Comparison of ENCODE assay signal across 31 cellular contexts in genomic region chr19:51187395-51188226, GRCh38. TPM values are rescaled to one million over a fixed set of nuclear protein-coding genes. Genes with fewer than 3 reads are reported as not detected.
"Had no signal": no experiment of that assay in that cellular context is flagged by ENCODE, and none has a peak within 500 bp of the region (broad histone marks: within the 10 kb centered on the region; RNA-seq: fewer than 3 reads in every experiment).

No MANE protein-coding gene starts in this region.

- H3K4me1 ChIP-seq: esophagus muscularis mucosa, foreskin keratinocyte, psoas muscle, stomach, suprapubic skin, tibial artery had no signal

- H3K4me3 Mint-ChIP-seq: activated CD8-positive, alpha-beta T cell treated with anti-CD3 and anti-CD28 coated beads for 36 hours; activated T-cell treated with anti-CD3 and anti-CD28 coated beads, Interleukin-2, amount 50 U/mL, for 72 hours; central memory CD8-positive, alpha-beta T cell; nephron; stimulated activated naive B cell treated with anti-CD40 and anti-IgM and Interleukin-4, amounts not matched to agents 10 μg/mL and 1 μg/mL and 100 μg/mL, for 72 hours; WTC11 had no signal

- DNase-seq: activated CD4-positive, alpha-beta T cell treated with anti-CD3 and anti-CD28 coated beads for 1 hour; activated CD4-positive, alpha-beta T cell treated with anti-CD3 and anti-CD28 coated beads, Interleukin-2, amount 50 U/mL, for 1 hour; activated CD8-positive, alpha-beta T cell treated with anti-CD3 and anti-CD28 coated beads for 36 hours; activated naive CD4-positive, alpha-beta T cell; activated T-cell treated with anti-CD3 and anti-CD28 coated beads for 4 hours; activated T-cell treated with anti-CD3 and anti-CD28 coated beads, Interleukin-2, amount 50 U/mL, for 72 hours; dermis blood vessel endothelial cell; effector CD4-positive, alpha-beta T cell; foreskin keratinocyte; left cardiac atrium; left ventricle myocardium superior; mucosa of descending colon; ovary; psoas muscle; stimulated activated CD4-positive, alpha-beta T cell treated with anti-CD3 and anti-CD28 coated beads, Interleukin-15, amount 100 ng/mL, for 24 hours; stimulated activated CD4-positive, alpha-beta T cell treated with anti-CD3 and anti-CD28 coated beads, Interleukin-2, amount 100 ng/mL, for 24 hours; stimulated activated naive B cell treated with anti-CD40 and anti-IgM and Interleukin-4, amounts not matched to agents 10 μg/mL and 1 μg/mL and 100 μg/mL, for 72 hours; stomach; T-helper 1 cell; tibial artery had no signal

- H3K27me3 ChIP-seq: foreskin keratinocyte, ovary had no signal

- H3K9me3 ChIP-seq: esophagus muscularis mucosa, mucosa of descending colon, neutrophil, ovary, psoas muscle, stomach, suprapubic skin, tibial artery had no signal

- H3K27ac Mint-ChIP-seq: activated CD8-positive, alpha-beta T cell treated with anti-CD3 and anti-CD28 coated beads for 36 hours; activated naive CD4-positive, alpha-beta T cell treated with anti-CD3 and anti-CD28 coated beads, Interleukin-2, amount 50 U/mL, for 72 hours; activated T-cell treated with anti-CD3 and anti-CD28 coated beads, Interleukin-2, amount 50 U/mL, for 72 hours; stimulated activated naive B cell treated with anti-CD40 and anti-IgM and Interleukin-4, amounts not matched to agents 10 μg/mL and 1 μg/mL and 100 μg/mL, for 72 hours; WTC11 had no signal

- H3K27ac ChIP-seq: esophagus muscularis mucosa, foreskin keratinocyte, neutrophil, ovary, psoas muscle, stomach, suprapubic skin, tibial artery had no signal

- H3K36me3 ChIP-seq: esophagus muscularis mucosa, neutrophil, ovary, stomach, suprapubic skin, tibial artery had no signal

- H3K36me3 Mint-ChIP-seq: activated naive CD4-positive, alpha-beta T cell treated with anti-CD3 and anti-CD28 coated beads, Interleukin-2, amount 50 U/mL, for 72 hours; stimulated activated naive B cell treated with anti-CD40 and anti-IgM and Interleukin-4, amounts not matched to agents 10 μg/mL and 1 μg/mL and 100 μg/mL, for 72 hours; WTC11 had no signal

- H3K4me3 ChIP-seq: esophagus muscularis mucosa, mucosa of descending colon, ovary, psoas muscle, stomach, suprapubic skin, tibial artery had no signal

- H3K4me1 Mint-ChIP-seq: stimulated activated naive B cell treated with anti-CD40 and anti-IgM and Interleukin-4, amounts not matched to agents 10 μg/mL and 1 μg/mL and 100 μg/mL, for 72 hours had no signal

- ATAC-seq: activated CD8-positive, alpha-beta T cell treated with anti-CD3 and anti-CD28 coated beads for 36 hours; activated naive CD4-positive, alpha-beta T cell treated with anti-CD3 and anti-CD28 coated beads, Interleukin-2, amount 50 U/mL, for 72 hours; activated T-cell treated with anti-CD3 and anti-CD28 coated beads, Interleukin-2, amount 50 U/mL, for 72 hours; foreskin keratinocyte; left cardiac atrium; left ventricle myocardium superior; mucosa of descending colon; psoas muscle; stimulated activated naive B cell treated with anti-CD40 and anti-IgM and Interleukin-4, amounts not matched to agents 10 μg/mL and 1 μg/mL and 100 μg/mL, for 72 hours; WTC11 had no signal

- H3K9me3 Mint-ChIP-seq: activated CD8-positive, alpha-beta T cell treated with anti-CD3 and anti-CD28 coated beads for 36 hours; activated naive CD4-positive, alpha-beta T cell treated with anti-CD3 and anti-CD28 coated beads, Interleukin-2, amount 50 U/mL, for 72 hours; activated T-cell treated with anti-CD3 and anti-CD28 coated beads, Interleukin-2, amount 50 U/mL, for 72 hours; central memory CD8-positive, alpha-beta T cell; nephron; stimulated activated naive B cell treated with anti-CD40 and anti-IgM and Interleukin-4, amounts not matched to agents 10 μg/mL and 1 μg/mL and 100 μg/mL, for 72 hours; WTC11 had no signal

RNA-seq across cellular contexts. Expression of gene CD33, which starts 37.3 kb away (rescaled TPM):
- total RNA-seq: bronchial epithelial cell, dermis blood vessel endothelial cell, foreskin keratinocyte, glomerular endothelial cell, lung microvascular endothelial cell, myocyte had no signal

RNA-seq across cellular contexts. Expression of gene SIGLEC7, which starts 45.5 kb away (rescaled TPM):
- total RNA-seq: activated CD8-positive, alpha-beta T cell treated with anti-CD3 and anti-CD28 coated beads for 36 hours; activated T-cell treated with anti-CD3 and anti-CD28 coated beads, Interleukin-2, amount 50 U/mL, for 72 hours; bronchial epithelial cell; dermis blood vessel endothelial cell; foreskin keratinocyte; glomerular endothelial cell; lung microvascular endothelial cell; myocyte; suprapubic skin; WTC11 had no signal
